Comparison of ENCODE assay signal across 9 cellular contexts in genomic region chr22:37420656-37421467, GRCh38. TPM values are rescaled to one million over a fixed set of nuclear protein-coding genes. Genes with fewer than 3 reads are reported as not detected.
DNase-seq lines count a peak whose midpoint lies in the region; ATAC-seq and TF ChIP-seq lines count a peak whose summit lies in the region.
"Had no signal": no experiment of that assay in that cellular context is flagged by ENCODE, and none has a peak within 500 bp of the region (broad histone marks: within the 10 kb centered on the region; RNA-seq: fewer than 3 reads in every experiment).

No MANE protein-coding gene starts in this region.

- no peak for TF ChIP-seq CTCF in breast epithelium (IDR thresholded peaks at IDR 0.05)

- peak; percentile 23 to 36 for DNase-seq in AML-193 (lab: John Stamatoyannopoulos, UW)
- DNase-seq in breast epithelium (ENCODE audit: low spot score in 2 of 2), result no peak
- no peak for DNase-seq in memory B cell (ENCODE audit: low spot score in 2 of 2)
- no peak for DNase-seq in OCI-M2 (lab: John Stamatoyannopoulos, UW; ENCODE audit: unreplicated experiment)
- DNase-seq in NCI-H510A treated with DMSO at 0.1 percent for 48 hours (lab: John Stamatoyannopoulos, UW), result no peak
- DNase-seq in aorta, result no peak
- DNase-seq in DMS114 treated with DMSO at 0.1 percent for 48 hours (lab: John Stamatoyannopoulos, UW; ENCODE audit: unreplicated experiment), result no peak
- DNase-seq: NCI-H2029 treated with DMSO at 0.1 percent for 48 hours had no signal

- no peak overlapping the region for H3K27ac Mint-ChIP-seq in memory B cell

- intact Hi-C loops in breast epithelium (cut with DNase I; ENCODE audit: low total_unique reads), result loop anchor here (5.0 kb wide), 1 partner anchor 869 kb away; no protein-coding TSS in a partner anchor
- intact Hi-C loops in aorta (cut with DNase I), result no loop called here

- peaks cover 4% of the 10 kb centered on the region for H3K36me3 Mint-ChIP-seq in memory B cell

- H3K27me3 Mint-ChIP-seq in memory B cell, result peaks cover 53% of the 10 kb centered on the region

- H3K4me1 Mint-ChIP-seq in memory B cell, result peaks cover 29% of the 10 kb centered on the region

- 55% methylated on average over 21 of the region's 21 CpGs for WGBS in HUES64
- WGBS in aorta, 2 donors, result 36 to 43% methylated on average over 21 of the region's 21 CpGs

- H3K27me3 ChIP-seq in HUES64 (ENCODE audit: insufficient read depth, low read length) (peaks cover 57% of the 10 kb centered on the region), breast epithelium (peaks cover 0 to 89% of the 10 kb centered on the region in 2 donors), aorta (ENCODE audit: control insufficient read depth in 1 of 2, insufficient read depth in 2 of 2, low read length in 1 of 2) (no peaks in the 10 kb centered on the region)

- peak overlapping the region; percentile 85 for H3K4me3 Mint-ChIP-seq in memory B cell

- H3K4me3 ChIP-seq in HUES64 (ENCODE audit: low read length) (peak overlapping the region; percentile 65), breast epithelium (peak overlapping the region in 2 of 3 donors; percentile 40 to 62), aorta (ENCODE audit: low read length in 2 of 2) (no peak overlapping the region)

- ATAC-seq in memory B cell (ENCODE audit: low read depth), result no peak
- ATAC-seq in aorta (ENCODE audit: low FRiP score), result no peak

- H3K27ac ChIP-seq in HUES64 (ENCODE audit: low read depth, low read length) (no peak overlapping the region), breast epithelium (no peak overlapping the region), aorta (ENCODE audit: low read depth in 1 of 2, low read length in 2 of 2) (no peak overlapping the region)

- H3K9me3 Mint-ChIP-seq in memory B cell, result no peaks in the 10 kb centered on the region

- no peaks in the 10 kb centered on the region for H3K9me3 ChIP-seq in HUES64 (ENCODE audit: insufficient read depth, low read depth, low read length)
- H3K9me3 ChIP-seq in breast epithelium, result no peaks in the 10 kb centered on the region
- H3K9me3 ChIP-seq in aorta (ENCODE audit: control insufficient read depth, low read length), result no peaks in the 10 kb centered on the region

- H3K36me3 ChIP-seq in HUES64 (ENCODE audit: insufficient read depth, low read length), result no peaks in the 10 kb centered on the region
- H3K36me3 ChIP-seq in breast epithelium, result no peaks in the 10 kb centered on the region
- no peaks in the 10 kb centered on the region for H3K36me3 ChIP-seq in aorta (ENCODE audit: control insufficient read depth in 1 of 2, insufficient read depth in 2 of 2, low read length in 1 of 2)

- H3K9ac ChIP-seq in HUES64 (ENCODE audit: low read depth, low read length), result peak overlapping the region; percentile 46

- no peak for TF ChIP-seq POLR2A in breast epithelium (IDR thresholded peaks at IDR 0.05)

- peaks cover 5% of the 10 kb centered on the region; the same call in 1 of the 2 replicates for H3K4me1 ChIP-seq in HUES64 (ENCODE audit: insufficient read depth, low read length)
- peaks cover 5 to 8% of the 10 kb centered on the region in 2 donors for H3K4me1 ChIP-seq in breast epithelium
- no peaks in the 10 kb centered on the region for H3K4me1 ChIP-seq in aorta (ENCODE audit: control insufficient read depth in 1 of 2, insufficient read depth in 2 of 2, low read length in 2 of 2)

RNA-seq across cellular contexts. Expression of gene ELFN2, which starts 6.4 kb away (rescaled TPM):
- polyA plus RNA-seq in HUES64 (2013, experiment 1 of 2), result 0.20 TPM
- polyA plus RNA-seq in HUES64 (2013, experiment 2 of 2), result 0.38 TPM
- total RNA-seq in breast epithelium (not detected), aorta (under 1 TPM; 0.06 to 0.24 TPM)
- polyA plus RNA-seq in aorta, result not detected

Comparison
In these comparisons a context has a peak if more than half of its experiments do, and no peak if none do; other contexts are left out.
1. DNase-seq: peak in AML-193 (2 of 2); none in breast epithelium (0 of 2), memory B cell (0 of 2), OCI-M2 (single experiment), NCI-H510A treated with DMSO at 0.1 percent for 48 hours (single experiment), aorta (0 of 2) and DMS114 treated with DMSO at 0.1 percent for 48 hours (single experiment).
2. H3K4me3 ChIP-seq: peak in HUES64 (single experiment) and breast epithelium (2 of 3); none in aorta (0 of 2).